In genomic region chrX:37906357-37906756, GRCh38 we compare ENCODE assay signal across 10 cellular contexts. TPM values are rescaled to one million over a fixed set of nuclear protein-coding genes. Genes with fewer than 3 reads are reported as not detected.
DNase-seq lines count a peak whose midpoint lies in the region; ATAC-seq and TF ChIP-seq lines count a peak whose summit lies in the region.
"Had no signal": no experiment of that assay in that cellular context is flagged by ENCODE, and none has a peak within 500 bp of the region (broad histone marks: within the 10 kb centered on the region; RNA-seq: fewer than 3 reads in every experiment).

No MANE protein-coding gene starts in this region.

- DNase-seq in left ventricle myocardium inferior (no peak), right atrium auricular region (ENCODE audit: low spot score) (no peak), astrocyte of the cerebellum (ENCODE audit: low read depth) (no peak), thoracic aorta (ENCODE audit: low spot score) (no peak), amniotic stem cell (lab: John Stamatoyannopoulos, UW) (no peak), RKO (ENCODE audit: low spot score) (no peak), EL (no peak)
- DNase-seq: midbrain had no signal

- no peak overlapping the region for H3K27ac ChIP-seq in left ventricle myocardium inferior (replicated peaks)
- H3K27ac ChIP-seq in right atrium auricular region: no peak overlapping the region
- H3K27ac ChIP-seq in iPS-20b (ENCODE audit: low read length): no peak overlapping the region
- no peak overlapping the region for H3K27ac ChIP-seq in thoracic aorta
- H3K27ac ChIP-seq: KMS-11 had no signal

- intact Hi-C loops in left ventricle myocardium inferior (cut with micrococcal nuclease): no loop called here

- H3K9ac ChIP-seq in iPS-20b (ENCODE audit: low read depth, low read length): peak overlapping the region; percentile 51; the same call in 1 of the 2 replicates
- H3K9ac ChIP-seq: KMS-11 had no signal

- H3K4me3 ChIP-seq in left ventricle myocardium inferior: peak overlapping the region; percentile 50
- no peak overlapping the region for H3K4me3 ChIP-seq in right atrium auricular region
- H3K4me3 ChIP-seq in astrocyte of the cerebellum (ENCODE audit: low read depth, low read length): peak overlapping the region; percentile 41
- peak overlapping the region; percentile 75 for H3K4me3 ChIP-seq in iPS-20b (ENCODE audit: low read length)
- peak overlapping the region; percentile 51 for H3K4me3 ChIP-seq in thoracic aorta

- peaks cover 9% of the 10 kb centered on the region for H3K27me3 ChIP-seq in left ventricle myocardium inferior (ENCODE audit: low read depth)
- H3K27me3 ChIP-seq in right atrium auricular region: no peaks in the 10 kb centered on the region
- H3K27me3 ChIP-seq in iPS-20b (ENCODE audit: insufficient read depth, low read length): peaks cover 14% of the 10 kb centered on the region
- no peaks in the 10 kb centered on the region for H3K27me3 ChIP-seq in thoracic aorta (replicated peaks; ENCODE audit: insufficient read depth)

- H3K9me3 ChIP-seq in left ventricle myocardium inferior (replicated peaks) (no peaks in the 10 kb centered on the region), right atrium auricular region (no peaks in the 10 kb centered on the region), iPS-20b (ENCODE audit: insufficient read depth, low read depth, low read length) (no peaks in the 10 kb centered on the region), thoracic aorta (no peaks in the 10 kb centered on the region)

- H3K36me3 ChIP-seq in left ventricle myocardium inferior (no peaks in the 10 kb centered on the region), right atrium auricular region (no peaks in the 10 kb centered on the region), iPS-20b (ENCODE audit: insufficient read depth, low read depth, low read length) (no peaks in the 10 kb centered on the region), thoracic aorta (no peaks in the 10 kb centered on the region)

- in situ Hi-C loops in astrocyte of the cerebellum (cut with HindIII; ENCODE audit: low sequenced_read_pairs): no loop called here

- TF ChIP-seq CTCF in left ventricle myocardium inferior (IDR thresholded peaks at IDR 0.05; ENCODE audit: borderline replicate concordance) (no peak), right atrium auricular region (IDR thresholded peaks at IDR 0.05) (no peak), astrocyte of the cerebellum (IDR thresholded peaks at IDR 0.05; ENCODE audit: low read depth, low read length, missing control alignments) (no peak), thoracic aorta (IDR thresholded peaks at IDR 0.05) (no peak)

- no peaks in the 10 kb centered on the region for H3K4me1 ChIP-seq in left ventricle myocardium inferior
- H3K4me1 ChIP-seq in right atrium auricular region: peaks cover 0 to 5% of the 10 kb centered on the region in 2 donors
- H3K4me1 ChIP-seq in iPS-20b (ENCODE audit: insufficient read depth, low read length): peaks cover 2% of the 10 kb centered on the region; the same call in 1 of the 2 replicates
- no peaks in the 10 kb centered on the region for H3K4me1 ChIP-seq in thoracic aorta (ENCODE audit: control insufficient read depth in 1 of 2, low read depth in 2 of 2)

- no peak for ATAC-seq in thoracic aorta (ENCODE audit: insufficient number of reproducible peaks, low FRiP score, low read depth)

RNA-seq across cellular contexts. Expression of gene DYNLT3, which starts 59.0 kb away (rescaled TPM):
- 17.6 TPM for total RNA-seq in left ventricle myocardium inferior
- 10 to 100 TPM; 20.9 to 25.9 TPM for total RNA-seq in right atrium auricular region
- total RNA-seq in thoracic aorta: 10 to 100 TPM; 50.4 to 52.9 TPM

Comparison
In these comparisons a context has a peak if more than half of its experiments do, and no peak if none do; other contexts are left out.
1. H3K4me3 ChIP-seq: peak in left ventricle myocardium inferior (single experiment), astrocyte of the cerebellum (single experiment), iPS-20b (single experiment) and thoracic aorta (single experiment); none in right atrium auricular region (0 of 2).